31 cellular contexts compared by ENCODE assay signal in genomic region chr6:144896876-144897275, GRCh38.
DNase-seq lines count a peak whose midpoint lies in the region; ATAC-seq and TF ChIP-seq lines count a peak whose summit lies in the region.
"Had no signal": no experiment of that assay in that cellular context is flagged by ENCODE, and none has a peak within 500 bp of the region (broad histone marks: within the 10 kb centered on the region; RNA-seq: fewer than 3 reads in every experiment).

No MANE protein-coding gene starts in this region.

- CTCF ChIA-PET in mammary epithelial cell (lab: Charles Lee; ENCODE audit: low non-redundant PET) = no interaction called here
- CTCF ChIA-PET in PC-9 (lab: Charles Lee) = interaction anchor here (0.6 kb wide), 2 partner anchors 32 to 140 kb away, joined by 3 to 6 read pairs; no protein-coding TSS in a partner anchor
- CTCF ChIA-PET in T-cell (lab: Charles Lee) = interaction anchor here in 1 of 2 donors (0.6 to 0.9 kb wide), 2 partner anchors 11 to 38 kb away, joined by 3 to 4 read pairs; no protein-coding TSS in a partner anchor

- no peak overlapping the region for H3K4me3 Mint-ChIP-seq in T-cell
- H3K4me3 Mint-ChIP-seq: activated CD8-positive, alpha-beta T cell treated with anti-CD3 and anti-CD28 coated beads for 36 hours; activated naive CD8-positive, alpha-beta T cell; activated T-helper 17 cell treated with anti-CD3 and anti-CD28 coated beads, Interleukin-2, amount 50 U/mL, for 72 hours; dendritic cell treated with granulocyte-macrophage colony-stimulating factor and Interleukin-4, amounts not matched to agents 40 ng/mL and 50 ng/mL, for 4 days; endodermal cell; natural killer cell; T-helper 17 cell had no signal

- H3K27me3 ChIP-seq in mammary epithelial cell (ENCODE audit: insufficient read depth, low read length) (no peaks in the 10 kb centered on the region), breast epithelium (no peaks in the 10 kb centered on the region), PC-9 (ENCODE audit: insufficient read depth, low read depth) (no peaks in the 10 kb centered on the region), transverse colon (no peaks in the 10 kb centered on the region), heart left ventricle (no peaks in the 10 kb centered on the region)
- H3K27me3 ChIP-seq: ascending aorta; BLaER1 treated with 17β-estradiol and CSF1 and Interleukin-3, amounts not matched to agents 10 nM and 100 nM; esophagus squamous epithelium; MG63; Peyer's patch had no signal

- H3K9me3 ChIP-seq in mammary epithelial cell (replicated peaks; ENCODE audit: insufficient read depth, low read length) = no peaks in the 10 kb centered on the region
- H3K9me3 ChIP-seq in breast epithelium = peaks cover 0 to under 1% of the 10 kb centered on the region in 2 donors
- H3K9me3 ChIP-seq in PC-9 (ENCODE audit: insufficient read depth, low read depth) = peaks cover 8% of the 10 kb centered on the region
- H3K9me3 ChIP-seq in transverse colon = no peaks in the 10 kb centered on the region
- H3K9me3 ChIP-seq in heart left ventricle = peaks cover 0 to 7% (median under 1%) of the 10 kb centered on the region in 12 donors
- H3K9me3 ChIP-seq: Peyer's patch had no signal

- H2AFZ ChIP-seq in mammary epithelial cell (ENCODE audit: low read depth, low read length) (peak overlapping the region; percentile 63), PC-9 (peak overlapping the region; percentile 67)

- H3K36me3 Mint-ChIP-seq in T-cell = no peaks in the 10 kb centered on the region

- POLR2A ChIA-PET in PC-9 (lab: Charles Lee; ENCODE audit: unreplicated experiment) = interaction anchor here (0.6 to 0.7 kb wide), 2 partner anchors 24 to 41 kb away, joined by 3 read pairs; no protein-coding TSS in a partner anchor
- POLR2A ChIA-PET in T-cell (lab: Charles Lee) = no interaction called here

- H3K4me1 ChIP-seq in mammary epithelial cell (ENCODE audit: insufficient read depth, low read length) (peaks cover 24% of the 10 kb centered on the region), breast epithelium (no peaks in the 10 kb centered on the region), PC-9 (replicated peaks; ENCODE audit: insufficient read depth) (peaks cover 42% of the 10 kb centered on the region), transverse colon (peaks cover 0 to 4% (median 0%) of the 10 kb centered on the region in 4 donors), heart left ventricle (no peaks in the 10 kb centered on the region)
- H3K4me1 ChIP-seq: ascending aorta, esophagus squamous epithelium, Peyer's patch had no signal

- dilution Hi-C loops in mammary epithelial cell (cut with HindIII; ENCODE audit: low sequenced_read_pairs) = no loop called here

- no peak for TF ChIP-seq EP300 in transverse colon (IDR thresholded peaks at IDR 0.05; ENCODE audit: low read depth)

- in situ Hi-C loops in mammary epithelial cell (cut with MboI; ENCODE audit: low sequenced_read_pairs in 2 of 2) = no loop called here
- in situ Hi-C loops in transverse colon (cut with MboI; ENCODE audit: low pct_ligation_motif_present in 1 of 4, low pct_unique_long_range_greater_than_20kb in 1 of 4, low sequenced_read_pairs in 3 of 4) = no loop called here

- H3K79me2 ChIP-seq in mammary epithelial cell (ENCODE audit: insufficient read depth, low read length) (no peaks in the 10 kb centered on the region), PC-9 (ENCODE audit: low read depth) (no peaks in the 10 kb centered on the region)

- H3K4me3 ChIP-seq in mammary epithelial cell (replicated peaks in 1 of 3; ENCODE audit: insufficient read depth in 1 of 3, low read depth in 2 of 3, low read length in 3 of 3) (no peak overlapping the region), breast epithelium (no peak overlapping the region), PC-9 (peak overlapping the region; percentile 20; the same call in 1 of the 2 replicates), transverse colon (no peak overlapping the region), heart left ventricle (no peak overlapping the region)
- H3K4me3 ChIP-seq: ascending aorta; BLaER1 treated with 17β-estradiol and CSF1 and Interleukin-3, amounts not matched to agents 10 nM and 100 nM; esophagus squamous epithelium; HAP-1; K562; MG63; Peyer's patch; skin epidermis had no signal

- peaks cover 40% of the 10 kb centered on the region for H3F3A ChIP-seq in PC-9 (ENCODE audit: insufficient read depth, low read depth)

- no peaks in the 10 kb centered on the region for H3K36me3 ChIP-seq in mammary epithelial cell (ENCODE audit: insufficient read depth, low read length)
- no peaks in the 10 kb centered on the region for H3K36me3 ChIP-seq in breast epithelium
- H3K36me3 ChIP-seq in PC-9 (ENCODE audit: low read depth) = 0 out of 2 replicates have a peak, but pooled peaks cover 9% of the 10 kb centered on the region
- no peaks in the 10 kb centered on the region for H3K36me3 ChIP-seq in transverse colon
- no peaks in the 10 kb centered on the region for H3K36me3 ChIP-seq in heart left ventricle
- H3K36me3 ChIP-seq: ascending aorta; BLaER1 treated with 17β-estradiol and CSF1 and Interleukin-3, amounts not matched to agents 10 nM and 100 nM; esophagus squamous epithelium; HAP-1; MG63; Peyer's patch had no signal

- BruUV-seq in mammary epithelial cell (replicated peaks; lab: Mats Ljungman, UMichigan) = no TSS peak
- BruUV-seq in PC-9 (replicated peaks; lab: Mats Ljungman, UMichigan) = no TSS peak

- intact Hi-C loops in mammary epithelial cell (cut with micrococcal nuclease) (no loop called here), breast epithelium (cut with DNase I; ENCODE audit: low total_unique reads) (no loop called here), PC-9 (cut with micrococcal nuclease; ENCODE audit: unreplicated experiment) (loop anchor here (1.0 kb wide), 1 partner anchor 12 kb away; no protein-coding TSS in a partner anchor), transverse colon (cut with DNase I; ENCODE audit: low total_unique reads) (no loop called here), heart left ventricle (cut with DNase I) (no loop called here)

- DNase-seq in mammary epithelial cell (no peak), breast epithelium (ENCODE audit: low spot score in 2 of 2) (no peak), PC-9 (no peak), kidney tubule cell (ENCODE audit: low spot score) (peak; percentile 15), transverse colon (no peak), heart left ventricle (no peak), T-cell (no peak)
- no peak for DNase-seq in activated naive CD4-positive, alpha-beta T cell treated with anti-CD3 and anti-CD28 coated beads, Interleukin-2, amount 50 U/mL, for 16 hours
- DNase-seq: activated CD4-positive, alpha-beta T cell treated with anti-CD3 and anti-CD28 coated beads for 1 hour; activated CD8-positive, alpha-beta T cell treated with anti-CD3 and anti-CD28 coated beads for 36 hours; central memory CD4-positive, alpha-beta T cell; DMS53; endodermal cell; esophagus squamous epithelium; GDM1; hippocampal formation; natural killer cell; NCI-H2081; NCI-H446 treated with DMSO at 0.1 percent for 48 hours; occipital lobe; Peyer's patch; T-helper 17 cell had no signal

- peaks cover 0 to 7% (median 2%) of the 10 kb centered on the region in 3 donors for H3K9me3 Mint-ChIP-seq in T-cell
- H3K9me3 Mint-ChIP-seq: activated CD8-positive, alpha-beta T cell treated with anti-CD3 and anti-CD28 coated beads for 36 hours had no signal

- no peaks in the 10 kb centered on the region for H3K27me3 Mint-ChIP-seq in T-cell
- H3K27me3 Mint-ChIP-seq: activated T-helper 17 cell treated with anti-CD3 and anti-CD28 coated beads, Interleukin-2, amount 50 U/mL, for 72 hours; dendritic cell treated with granulocyte-macrophage colony-stimulating factor and Interleukin-4, amounts not matched to agents 40 ng/mL and 50 ng/mL, for 4 days; T-helper 17 cell had no signal

- H4K20me1 ChIP-seq in mammary epithelial cell (ENCODE audit: insufficient read depth, low read length) = no peaks in the 10 kb centered on the region
- no peaks in the 10 kb centered on the region for H4K20me1 ChIP-seq in PC-9 (ENCODE audit: insufficient read depth)
- H4K20me1 ChIP-seq: BLaER1 treated with 17β-estradiol and CSF1 and Interleukin-3, amounts not matched to agents 10 nM and 100 nM had no signal

- TF ChIP-seq POLR2A in breast epithelium (IDR thresholded peaks at IDR 0.05) (no peak), transverse colon (IDR thresholded peaks at IDR 0.05) (no peak), heart left ventricle (IDR thresholded peaks at IDR 0.05) (no peak)

- TF ChIP-seq CTCF in mammary epithelial cell (conservative IDR thresholded peaks at IDR 0.05 in 1 of 2, IDR thresholded peaks at IDR 0.05 in 1 of 2; ENCODE audit: extremely low read depth in 1 of 2, insufficient read depth in 1 of 2, low read depth in 1 of 2, low read length in 2 of 2) (no peak), breast epithelium (IDR thresholded peaks at IDR 0.05) (no peak), PC-9 (conservative IDR thresholded peaks at IDR 0.05) (no peak), transverse colon (IDR thresholded peaks at IDR 0.05) (no peak), heart left ventricle (IDR thresholded peaks at IDR 0.05) (no peak)

- no peaks in the 10 kb centered on the region for H3K4me1 Mint-ChIP-seq in T-cell
- H3K4me1 Mint-ChIP-seq: activated T-helper 17 cell treated with anti-CD3 and anti-CD28 coated beads, Interleukin-2, amount 50 U/mL, for 72 hours had no signal

- ATAC-seq in heart left ventricle (no peak), T-cell (replicated peaks in 1 of 4) (no peak)
- ATAC-seq: activated CD8-positive, alpha-beta T cell treated with anti-CD3 and anti-CD28 coated beads for 36 hours; K562; natural killer cell; T-helper 17 cell had no signal

- H3K4me2 ChIP-seq in mammary epithelial cell (ENCODE audit: insufficient read depth, low read depth, low read length) (no peak overlapping the region), PC-9 (peak overlapping the region; percentile 69)
- H3K4me2 ChIP-seq: BLaER1 treated with 17β-estradiol and CSF1 and Interleukin-3, amounts not matched to agents 10 nM and 100 nM had no signal

- H3K27ac Mint-ChIP-seq in T-cell = no peak overlapping the region
- H3K27ac Mint-ChIP-seq: activated CD8-positive, alpha-beta T cell treated with anti-CD3 and anti-CD28 coated beads for 36 hours; activated naive CD8-positive, alpha-beta T cell; activated T-helper 17 cell treated with anti-CD3 and anti-CD28 coated beads, Interleukin-2, amount 50 U/mL, for 72 hours; dendritic cell treated with granulocyte-macrophage colony-stimulating factor and Interleukin-4, amounts not matched to agents 40 ng/mL and 50 ng/mL, for 4 days; endodermal cell; natural killer cell; T-helper 17 cell had no signal

- no peak overlapping the region for H3K9ac ChIP-seq in mammary epithelial cell (ENCODE audit: insufficient read depth, low read length)
- H3K9ac ChIP-seq: BLaER1 treated with 17β-estradiol and CSF1 and Interleukin-3, amounts not matched to agents 10 nM and 100 nM had no signal

- H3K9me2 ChIP-seq in PC-9 (ENCODE audit: insufficient read depth) = no peaks in the 10 kb centered on the region

- H3K27ac ChIP-seq in mammary epithelial cell (ENCODE audit: insufficient read depth, low read depth, low read length) (peak overlapping the region; percentile 18), breast epithelium (no peak overlapping the region), PC-9 (peak overlapping the region; percentile 96), transverse colon (no peak overlapping the region), heart left ventricle (no peak overlapping the region)
- H3K27ac ChIP-seq: ascending aorta; BLaER1 treated with 17β-estradiol and CSF1 and Interleukin-3, amounts not matched to agents 10 nM and 100 nM; esophagus squamous epithelium; Peyer's patch had no signal

Comparison
In these comparisons a context has a peak if more than half of its experiments do, and no peak if none do; other contexts are left out.
1. H3K27ac ChIP-seq: peak in mammary epithelial cell (single experiment) and PC-9 (single experiment); none in breast epithelium (0 of 2), transverse colon (0 of 4) and heart left ventricle (0 of 12).